Comparison of ENCODE assay signal across 21 cellular contexts in genomic region chr15:66403323-66403722, GRCh38. TPM values are rescaled to one million over a fixed set of nuclear protein-coding genes. Genes with fewer than 3 reads are reported as not detected.
DNase-seq lines count a peak whose midpoint lies in the region; FAIRE-seq and TF ChIP-seq lines count a peak whose summit lies in the region.
"Had no signal": no experiment of that assay in that cellular context is flagged by ENCODE, and none has a peak within 500 bp of the region (broad histone marks: within the 10 kb centered on the region; RNA-seq: fewer than 3 reads in every experiment).

No MANE protein-coding gene starts in this region.

- H3K4me1 ChIP-seq in SJCRH30: peaks cover 45% of the 10 kb centered on the region
- peaks cover 30% of the 10 kb centered on the region for H3K4me1 ChIP-seq in iPS-15b (ENCODE audit: control insufficient read depth, insufficient read depth, low read length)
- H3K4me1 ChIP-seq in neutrophil (ENCODE audit: control insufficient read depth in 1 of 2, insufficient read depth in 1 of 2, low read depth in 1 of 2, low read length in 1 of 2): peaks cover 74 to 78% of the 10 kb centered on the region in 2 experiments
- H3K4me1 ChIP-seq in breast epithelium: no peaks in the 10 kb centered on the region

- H3K4me3 ChIP-seq in GM12865 (ENCODE audit: low read depth, low read length) (no peak overlapping the region), SJCRH30 (no peak overlapping the region), iPS-15b (ENCODE audit: low read depth, low read length) (no peak overlapping the region), neutrophil (ENCODE audit: low read depth in 1 of 2, low read length in 1 of 2) (no peak overlapping the region), breast epithelium (no peak overlapping the region)
- H3K4me3 ChIP-seq: SJSA1 had no signal

- H3K9me3 ChIP-seq in SJCRH30 (replicated peaks): no peaks in the 10 kb centered on the region
- no peaks in the 10 kb centered on the region for H3K9me3 ChIP-seq in iPS-15b (ENCODE audit: control insufficient read depth, insufficient read depth, low read length)
- no peaks in the 10 kb centered on the region for H3K9me3 ChIP-seq in neutrophil
- H3K9me3 ChIP-seq in breast epithelium: no peaks in the 10 kb centered on the region
- H3K9me3 ChIP-seq: SJSA1 had no signal

- FAIRE-seq in HTR-8/SVneo (lab: Jason Lieb, UNC): no peak
- FAIRE-seq: RCC 7860, small intestine had no signal

- H3K36me3 ChIP-seq in SJCRH30 (no peaks in the 10 kb centered on the region), iPS-15b (ENCODE audit: control insufficient read depth, insufficient read depth, low read length) (no peaks in the 10 kb centered on the region), neutrophil (no peaks in the 10 kb centered on the region), breast epithelium (no peaks in the 10 kb centered on the region)

- TF ChIP-seq CTCF in GM12865 (IDR thresholded peaks at IDR 0.05; ENCODE audit: insufficient read depth, low read depth, low read length, missing control alignments): no peak
- no peak for TF ChIP-seq CTCF in neutrophil (IDR thresholded peaks at IDR 0.05)
- TF ChIP-seq CTCF in breast epithelium (IDR thresholded peaks at IDR 0.05): no peak

- peak; percentile 36 for DNase-seq in GM12865 (ENCODE audit: low read depth)
- DNase-seq in SJCRH30: no peak
- DNase-seq in breast epithelium (ENCODE audit: low spot score in 2 of 2): no peak
- no peak for DNase-seq in NCI-H1048 (lab: John Stamatoyannopoulos, UW)
- no peak for DNase-seq in HTR-8/SVneo (ENCODE audit: insufficient read length, low spot score)
- no peak for DNase-seq in cardiac septum (ENCODE audit: low spot score)
- DNase-seq: activated CD4-positive, alpha-beta T cell treated with anti-CD3 and anti-CD28 coated beads, Interleukin-2, amount 10 ng/mL, durations not matched to agents 7 days and 5 days; activated CD8-positive, alpha-beta memory T cell treated with anti-CD3 and anti-CD28 coated beads, Interleukin-2, amount 10 ng/mL, durations not matched to agents 7 days and 5 days; C1 segment of cervical spinal cord; Calu3; left cardiac atrium; mesenchymal stem cell; NCI-H1436; NCI-H510A; small intestine; stimulated activated CD4-positive, alpha-beta T cell treated with anti-CD3 and anti-CD28 coated beads, Interleukin-1b, Interleukin-23, amount 100 ng/mL, for 48 hours; T-helper 1 cell had no signal

- peak overlapping the region; percentile 37 for H3K9ac ChIP-seq in iPS-15b (ENCODE audit: low read depth, low read length)

- H3K27me3 ChIP-seq in SJCRH30 (no peaks in the 10 kb centered on the region), iPS-15b (ENCODE audit: control insufficient read depth, insufficient read depth, low read length) (no peaks in the 10 kb centered on the region), neutrophil (no peaks in the 10 kb centered on the region), breast epithelium (no peaks in the 10 kb centered on the region)
- H3K27me3 ChIP-seq: SJSA1 had no signal

- no peak for TF ChIP-seq POLR2A in breast epithelium (IDR thresholded peaks at IDR 0.05)

- H3K27ac ChIP-seq in SJCRH30 (peak overlapping the region; percentile 79; the same call in 1 of the 2 replicates), neutrophil (peak overlapping the region; percentile 4), breast epithelium (no peak overlapping the region)
- H3K27ac ChIP-seq: SJSA1 had no signal

- intact Hi-C loops in breast epithelium (cut with DNase I; ENCODE audit: low total_unique reads) (loop anchor here (2.0 kb wide), 1 partner anchor 15 kb away; no protein-coding TSS in a partner anchor), cardiac septum (cut with DNase I) (no loop called here)

RNA-seq across cellular contexts. Expression of gene MAP2K1, which starts 16.6 kb away (rescaled TPM):
- total RNA-seq in SJCRH30 (2014; rRNA removed; shearing (Covaris generic)): 72.2 and 79.8 TPM in 2 replicates
- total RNA-seq in breast epithelium (10 to 100 TPM; 29.2 to 59.7 (median 38.5) TPM), cardiac septum (38.7 TPM)

RNA-seq across cellular contexts. Expression of gene TIPIN, which starts 46.8 kb away (rescaled TPM):
- 54.1 and 58.1 TPM in 2 replicates for total RNA-seq in SJCRH30 (2014; rRNA removed; shearing (Covaris generic))
- total RNA-seq in breast epithelium: 1 to 10 TPM; 5.0 to 9.7 (median 6.6) TPM
- total RNA-seq in cardiac septum: 4.3 TPM

Comparison
In these comparisons a context has a peak if more than half of its experiments do, and no peak if none do; other contexts are left out.
1. H3K27ac ChIP-seq: peak in SJCRH30 (single experiment) and neutrophil (single experiment); none in breast epithelium (0 of 2).